1 cellular context compared by ENCODE assay signal in genomic region chr1:169570172-169570574, GRCh38.
TF ChIP-seq lines count a peak whose summit lies in the region.

No MANE protein-coding gene starts in this region.

TF ChIP-seq in HepG2, 621 proteins besides CTCF, POLR2A, EP300 and RAD21 (continued from another document and continues in another):
- TF ChIP-seq MNT (IDR thresholded peaks at IDR 0.05) (no peak), AFF4 (CRISPR knock-in tag; IDR thresholded peaks at IDR 0.05) (0 out of 2 replicates have a peak, but pooled peaks have one; percentile 25), ZHX1 (CRISPR knock-in tag; IDR thresholded peaks at IDR 0.05; ENCODE audit: low read depth) (no peak), MIER2 (CRISPR knock-in tag; IDR thresholded peaks at IDR 0.05) (0 out of 2 replicates have a peak, but pooled peaks have one; percentile 31), ZNF678 (CRISPR knock-in tag; IDR thresholded peaks at IDR 0.05) (no peak), ZNF577 (CRISPR knock-in tag; IDR thresholded peaks at IDR 0.05; ENCODE audit: borderline replicate concordance, low read depth) (no peak), REXO4 (CRISPR knock-in tag; IDR thresholded peaks at IDR 0.05; ENCODE audit: borderline replicate concordance) (no peak), ZFAT (CRISPR knock-in tag; conservative IDR thresholded peaks at IDR 0.05) (no peak), ZNF333 (CRISPR knock-in tag; IDR thresholded peaks at IDR 0.05; ENCODE audit: borderline replicate concordance) (no peak), NFKBIZ (CRISPR knock-in tag; IDR thresholded peaks at IDR 0.05) (no peak; the same call in 1 of the 2 replicates), SOX13 (IDR thresholded peaks at IDR 0.05) (no peak), SOX13 (CRISPR knock-in tag; conservative IDR thresholded peaks at IDR 0.05 in 1 of 2, IDR thresholded peaks at IDR 0.05 in 1 of 2) (peak in 1 of 2 experiments; percentile 82; a peak in 2 of 4 replicates), ZUFSP (CRISPR knock-in tag; IDR thresholded peaks at IDR 0.05; ENCODE audit: borderline replicate concordance) (no peak), PRDM10 (CRISPR knock-in tag; IDR thresholded peaks at IDR 0.05; ENCODE audit: low read depth) (no peak), ZNF318 (CRISPR knock-in tag; IDR thresholded peaks at IDR 0.05) (no peak), ZNF160 (CRISPR knock-in tag; IDR thresholded peaks at IDR 0.05) (no peak), U2AF2 (IDR thresholded peaks at IDR 0.05; ENCODE audit: low read depth, low read length) (no peak), TEF (CRISPR knock-in tag; IDR thresholded peaks at IDR 0.05) (no peak), MTERF4 (CRISPR knock-in tag; IDR thresholded peaks at IDR 0.05) (no peak), ZNF251 (CRISPR knock-in tag; IDR thresholded peaks at IDR 0.05) (no peak), NR2C2 (CRISPR knock-in tag; IDR thresholded peaks at IDR 0.05; ENCODE audit: borderline replicate concordance) (no peak), PAX8 (CRISPR knock-in tag; IDR thresholded peaks at IDR 0.05; ENCODE audit: borderline replicate concordance) (no peak), GATA4 (IDR thresholded peaks at IDR 0.05; ENCODE audit: borderline replicate concordance, low read depth) (no peak), SMC3 (IDR thresholded peaks at IDR 0.05; ENCODE audit: low read length) (peak; percentile 15), HIC2 (CRISPR knock-in tag; IDR thresholded peaks at IDR 0.05; ENCODE audit: low read depth) (no peak), PHB2 (IDR thresholded peaks at IDR 0.05; ENCODE audit: partially characterized antibody) (no peak)
